Comparison of ENCODE assay signal across 1 cellular context in the genomic region with DNA sequence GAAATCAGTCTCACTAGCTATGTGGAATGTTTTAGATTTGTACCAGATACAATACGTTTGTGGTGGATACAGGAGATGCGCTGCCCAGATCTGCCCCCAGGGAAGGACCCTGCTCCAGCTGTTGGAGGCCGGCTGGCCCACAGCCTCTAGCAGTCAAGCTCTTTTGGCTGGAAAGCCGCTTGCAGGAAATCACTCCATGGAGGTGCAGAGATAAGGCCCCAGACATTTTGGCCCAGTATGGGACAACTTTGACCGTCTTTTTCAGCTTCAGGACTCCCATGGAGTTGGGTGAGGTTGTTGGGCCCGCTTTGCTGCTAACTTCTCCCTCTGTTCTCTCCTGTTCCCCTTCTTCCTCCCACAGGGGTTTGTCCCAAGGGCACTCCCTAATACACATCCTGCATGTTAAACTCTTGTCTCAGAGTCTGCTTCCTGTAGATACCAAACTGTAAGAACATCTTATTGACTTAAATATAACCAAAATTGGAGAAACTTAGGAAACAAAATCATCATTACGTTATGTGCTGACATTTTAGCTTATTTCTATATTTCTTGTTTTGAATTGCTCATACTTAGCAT.
TF ChIP-seq lines count a peak whose summit lies in the region.

No MANE protein-coding gene starts in this region.

TF ChIP-seq in GM23338, 12 proteins besides CTCF, POLR2A, EP300 and RAD21 (continued from another document):
- TF ChIP-seq ZNF331 (CRISPR knock-in tag; IDR thresholded peaks at IDR 0.05; ENCODE audit: low read depth) (no peak), JUNB (IDR thresholded peaks at IDR 0.05; ENCODE audit: unreplicated experiment) (no peak)
